In genomic region chr6:6494677-6495076, GRCh38 we compare ENCODE assay signal across 8 cellular contexts.
DNase-seq lines count a peak whose midpoint lies in the region; ATAC-seq and TF ChIP-seq lines count a peak whose summit lies in the region.

No MANE protein-coding gene starts in this region.

- H3K4me3 Mint-ChIP-seq in Caco-2 (ENCODE audit: unreplicated experiment), result no peak overlapping the region
- H3K4me3 Mint-ChIP-seq in activated naive CD8-positive, alpha-beta T cell treated with anti-CD3 and anti-CD28 coated beads, Interleukin-2, amount 50 U/mL, for 24 hours, result no peak overlapping the region

- TF ChIP-seq CTCF in Caco-2 (IDR thresholded peaks at IDR 0.05; ENCODE audit: insufficient read depth in 1 of 2, low read depth in 1 of 2, low read length in 1 of 2, severe bottlenecking in 1 of 2, unreplicated experiment in 1 of 2), result peak; percentile 26 to 52
- TF ChIP-seq CTCF in right lobe of liver (IDR thresholded peaks at IDR 0.05), result peak; percentile 53 to 74 (median 64)

- ATAC-seq in GM19463 (IDR thresholded peaks at IDR 0.05; ENCODE audit: unreplicated experiment), result peak; percentile 68
- no peak for ATAC-seq in activated naive CD8-positive, alpha-beta T cell treated with anti-CD3 and anti-CD28 coated beads, Interleukin-2, amount 50 U/mL, for 24 hours
- peak; percentile 76 to 88 (median 85) for ATAC-seq in right lobe of liver
- ATAC-seq in GM19035 (IDR thresholded peaks at IDR 0.05; ENCODE audit: unreplicated experiment), result no peak

- 5% methylated on average over 6 of the region's 6 CpGs for WGBS in right lobe of liver (ENCODE audit: insufficient coverage, low coverage, low lambda C conversion rate, missing lambda C conversion rate)

- intact Hi-C loops in Caco-2 (cut with micrococcal nuclease; ENCODE audit: unreplicated experiment) (no loop called here), right lobe of liver (cut with DNase I) (no loop called here)

- CTCF ChIA-PET in Caco-2 (lab: Charles Lee), result no interaction called here

- no peak overlapping the region for H3K4me3 ChIP-seq in Caco-2 (ENCODE audit: low read depth, low read length)
- no peak overlapping the region for H3K4me3 ChIP-seq in right lobe of liver

- no peaks in the 10 kb centered on the region for H3K4me1 Mint-ChIP-seq in Caco-2 (ENCODE audit: low read depth, unreplicated experiment)
- H3K4me1 Mint-ChIP-seq in activated naive CD8-positive, alpha-beta T cell treated with anti-CD3 and anti-CD28 coated beads, Interleukin-2, amount 50 U/mL, for 24 hours, result peaks cover 3% of the 10 kb centered on the region

- no peaks in the 10 kb centered on the region for H3K27me3 ChIP-seq in Caco-2 (replicated peaks; ENCODE audit: control insufficient read depth, insufficient read depth, low read length)
- no peaks in the 10 kb centered on the region for H3K27me3 ChIP-seq in right lobe of liver

- TF ChIP-seq POLR2A in right lobe of liver (IDR thresholded peaks at IDR 0.05), result no peak

- H3K27me3 Mint-ChIP-seq in Caco-2 (ENCODE audit: insufficient read depth, unreplicated experiment), result peaks cover 21% of the 10 kb centered on the region
- H3K27me3 Mint-ChIP-seq in activated naive CD8-positive, alpha-beta T cell treated with anti-CD3 and anti-CD28 coated beads, Interleukin-2, amount 50 U/mL, for 24 hours, result peaks cover 10% of the 10 kb centered on the region

- no peaks in the 10 kb centered on the region for H3K9me3 Mint-ChIP-seq in Caco-2 (ENCODE audit: unreplicated experiment)
- H3K9me3 Mint-ChIP-seq in activated naive CD8-positive, alpha-beta T cell treated with anti-CD3 and anti-CD28 coated beads, Interleukin-2, amount 50 U/mL, for 24 hours, result no peaks in the 10 kb centered on the region

- peak; percentile 43 to 50 for DNase-seq in Caco-2
- peak; percentile 55 for DNase-seq in NCI-H1694 treated with DMSO at 0.1 percent for 48 hours (lab: John Stamatoyannopoulos, UW)
- peak; percentile 55 for DNase-seq in activated naive CD8-positive, alpha-beta T cell treated with anti-CD3 and anti-CD28 coated beads, Interleukin-2, amount 50 U/mL, for 24 hours
- DNase-seq in right lobe of liver, result peak; percentile 59 to 68 (median 67)
- DNase-seq in cerebellar nuclear complex (lab: John Stamatoyannopoulos, UW), result no peak
- DNase-seq in NCI-H345 (lab: John Stamatoyannopoulos, UW), result no peak

- H3K36me3 ChIP-seq in Caco-2 (ENCODE audit: control insufficient read depth, insufficient read depth, low read length), result no peaks in the 10 kb centered on the region
- no peaks in the 10 kb centered on the region for H3K36me3 ChIP-seq in right lobe of liver

- H3K9me3 ChIP-seq in Caco-2, result no peaks in the 10 kb centered on the region
- no peaks in the 10 kb centered on the region for H3K9me3 ChIP-seq in right lobe of liver

- H3K27ac ChIP-seq in right lobe of liver, result no peak overlapping the region

- POLR2A ChIA-PET in Caco-2 (lab: Charles Lee), result no interaction called here

- H3K4me1 ChIP-seq in Caco-2, result no peaks in the 10 kb centered on the region
- no peaks in the 10 kb centered on the region for H3K4me1 ChIP-seq in right lobe of liver

- H3K27ac Mint-ChIP-seq in Caco-2 (ENCODE audit: unreplicated experiment), result no peak overlapping the region
- H3K27ac Mint-ChIP-seq in activated naive CD8-positive, alpha-beta T cell treated with anti-CD3 and anti-CD28 coated beads, Interleukin-2, amount 50 U/mL, for 24 hours, result no peak overlapping the region

- no peaks in the 10 kb centered on the region for H3K36me3 Mint-ChIP-seq in Caco-2 (ENCODE audit: insufficient read depth, unreplicated experiment)
- H3K36me3 Mint-ChIP-seq in activated naive CD8-positive, alpha-beta T cell treated with anti-CD3 and anti-CD28 coated beads, Interleukin-2, amount 50 U/mL, for 24 hours (ENCODE audit: low read depth), result no peaks in the 10 kb centered on the region

- BruUV-seq in Caco-2 (replicated peaks; lab: Mats Ljungman, UMichigan), result no TSS peak

Comparison
In these comparisons a context has a peak if more than half of its experiments do, and no peak if none do; other contexts are left out.
1. DNase-seq: peak in Caco-2 (2 of 2), NCI-H1694 treated with DMSO at 0.1 percent for 48 hours (single experiment), activated naive CD8-positive, alpha-beta T cell treated with anti-CD3 and anti-CD28 coated beads, Interleukin-2, amount 50 U/mL, for 24 hours (single experiment) and right lobe of liver (3 of 3); none in cerebellar nuclear complex (0 of 2) and NCI-H345 (single experiment).
2. ATAC-seq: peak in GM19463 (single experiment) and right lobe of liver (4 of 4); none in activated naive CD8-positive, alpha-beta T cell treated with anti-CD3 and anti-CD28 coated beads, Interleukin-2, amount 50 U/mL, for 24 hours (single experiment) and GM19035 (single experiment).